ENCODE assay signal across 8 cellular contexts in the genomic region with DNA sequence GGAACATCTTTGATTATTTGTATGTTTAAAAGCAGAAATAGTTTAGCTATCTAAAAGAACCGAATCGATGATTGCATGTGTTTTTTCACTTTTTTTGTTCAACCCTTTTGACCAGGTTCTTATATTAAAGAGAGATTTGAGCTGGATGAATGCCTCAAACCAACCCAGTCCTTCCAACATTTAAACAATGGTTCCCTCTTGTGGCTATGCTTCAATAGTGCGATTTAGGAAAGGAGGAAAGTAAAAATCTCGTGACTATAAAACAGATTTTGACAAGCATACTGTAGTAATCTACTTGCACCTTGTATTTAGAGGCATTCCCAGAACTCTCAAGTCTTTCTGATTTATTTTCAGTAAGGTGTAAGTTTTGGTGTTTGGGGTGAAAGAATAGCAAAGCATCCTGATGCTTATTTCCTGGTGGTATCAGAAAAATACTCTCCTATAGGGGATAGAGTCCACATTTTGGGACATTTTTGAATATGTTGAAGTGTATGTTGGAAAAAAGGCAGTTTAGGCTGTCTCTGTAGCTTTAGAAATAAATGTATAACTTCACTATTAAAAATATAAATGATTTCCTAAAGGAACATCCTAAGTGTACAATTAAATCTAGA.
A peak's percentile ranks its signal among the peaks of the same experiment; 100 is the strongest.
DNase-seq lines count a peak whose midpoint lies in the region; ATAC-seq and TF ChIP-seq lines count a peak whose summit lies in the region.

No MANE protein-coding gene starts in this region.

- ATAC-seq in GM18519 (IDR thresholded peaks at IDR 0.05; ENCODE audit: low FRiP score, unreplicated experiment) (peak; percentile 52), GM19467 (IDR thresholded peaks at IDR 0.05; ENCODE audit: unreplicated experiment) (no peak)
- peak; percentile 52 for ATAC-seq in activated naive CD8-positive, alpha-beta T cell treated with anti-CD3 and anti-CD28 coated beads, Interleukin-2, amount 50 U/mL, for 24 hours

- TF ChIP-seq CTCF in A673 (conservative IDR thresholded peaks at IDR 0.05; ENCODE audit: low read depth, low read length), result peak; percentile 53

- H3K4me1 ChIP-seq in A673 (ENCODE audit: insufficient read depth, low read length, poor library complexity, severe bottlenecking), result no peaks in the 10 kb centered on the region

- no peaks in the 10 kb centered on the region for H3K9me3 ChIP-seq in A673 (ENCODE audit: low read depth, low read length, poor library complexity, severe bottlenecking)

- peaks cover 4% of the 10 kb centered on the region for H3K27me3 ChIP-seq in A673 (replicated peaks; ENCODE audit: insufficient read depth, low read depth, low read length, poor library complexity)

- H3K9me3 Mint-ChIP-seq in activated naive CD8-positive, alpha-beta T cell treated with anti-CD3 and anti-CD28 coated beads, Interleukin-2, amount 50 U/mL, for 24 hours, result no peaks in the 10 kb centered on the region

- H3K36me3 Mint-ChIP-seq in activated naive CD8-positive, alpha-beta T cell treated with anti-CD3 and anti-CD28 coated beads, Interleukin-2, amount 50 U/mL, for 24 hours (ENCODE audit: low read depth), result no peaks in the 10 kb centered on the region

- H3K4me3 ChIP-seq in A673 (ENCODE audit: low read depth, low read length, poor library complexity, severe bottlenecking), result no peak overlapping the region

- H3K27ac ChIP-seq in A673 (ENCODE audit: low read depth, low read length, poor library complexity, severe bottlenecking), result no peak overlapping the region

- POLR2A ChIA-PET in A673 (lab: Charles Lee; ENCODE audit: low non-redundant PET), result no interaction called here

- CTCF ChIA-PET in A673 (lab: Charles Lee), result interaction anchor here (0.9 to 1.0 kb wide), 2 partner anchors 141 to 429 kb away, joined by 4 to 7 read pairs; no protein-coding TSS in a partner anchor

- no peak overlapping the region for H3K27ac Mint-ChIP-seq in activated naive CD8-positive, alpha-beta T cell treated with anti-CD3 and anti-CD28 coated beads, Interleukin-2, amount 50 U/mL, for 24 hours

- intact Hi-C loops in A673 (cut with micrococcal nuclease; ENCODE audit: unreplicated experiment), result loop anchor here (5.0 kb wide), 1 partner anchor 141 kb away; no protein-coding TSS in a partner anchor

- H3K4me3 Mint-ChIP-seq in activated naive CD8-positive, alpha-beta T cell treated with anti-CD3 and anti-CD28 coated beads, Interleukin-2, amount 50 U/mL, for 24 hours, result peak overlapping the region; percentile 42

- H3K4me1 Mint-ChIP-seq in activated naive CD8-positive, alpha-beta T cell treated with anti-CD3 and anti-CD28 coated beads, Interleukin-2, amount 50 U/mL, for 24 hours, result peaks cover 21% of the 10 kb centered on the region

- peaks cover 18% of the 10 kb centered on the region for H3K27me3 Mint-ChIP-seq in activated naive CD8-positive, alpha-beta T cell treated with anti-CD3 and anti-CD28 coated beads, Interleukin-2, amount 50 U/mL, for 24 hours

- no TSS peak for BruUV-seq in A673 (replicated peaks; lab: Mats Ljungman, UMichigan)

- no peaks in the 10 kb centered on the region for H3K36me3 ChIP-seq in A673 (ENCODE audit: insufficient read depth, low read length, poor library complexity, severe bottlenecking)

- peak; percentile 24 for DNase-seq in A673 (ENCODE audit: low spot score)
- DNase-seq in NCI-H2196 (lab: John Stamatoyannopoulos, UW; ENCODE audit: unreplicated experiment), result peak; percentile 39
- DNase-seq in activated naive CD8-positive, alpha-beta T cell treated with anti-CD3 and anti-CD28 coated beads, Interleukin-2, amount 50 U/mL, for 24 hours, result no peak
- DNase-seq in kidney tubule cell (ENCODE audit: low spot score), result peak; percentile 39
- no peak for DNase-seq in UCSD-AML1 (lab: John Stamatoyannopoulos, UW; ENCODE audit: unreplicated experiment)
- DNase-seq in NCI-H187 (lab: John Stamatoyannopoulos, UW), result no peak

Comparison
In these comparisons a context has a peak if more than half of its experiments do, and no peak if none do; other contexts are left out.
1. DNase-seq: peak in A673 (single experiment), NCI-H2196 (single experiment) and kidney tubule cell (single experiment); none in activated naive CD8-positive, alpha-beta T cell treated with anti-CD3 and anti-CD28 coated beads, Interleukin-2, amount 50 U/mL, for 24 hours (single experiment), UCSD-AML1 (single experiment) and NCI-H187 (0 of 2).